In the genomic region with DNA sequence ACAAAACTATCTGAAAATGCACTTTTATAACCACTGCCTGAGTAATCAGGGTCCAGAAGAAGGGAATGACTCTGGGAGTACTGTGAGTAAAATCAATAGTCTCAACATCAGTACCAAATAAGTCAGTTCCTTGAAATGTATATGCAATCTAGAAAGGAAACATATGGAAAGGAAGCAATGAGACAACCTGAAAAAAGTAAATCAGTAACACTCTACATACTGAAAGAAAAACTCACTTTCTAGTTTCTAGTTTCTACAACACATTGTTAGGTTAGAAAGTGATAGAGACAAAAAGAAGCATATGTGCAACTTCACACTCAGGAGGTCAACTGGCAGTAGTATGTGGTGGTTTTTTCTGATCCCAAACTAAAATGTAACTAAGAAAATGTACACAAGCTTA, we compare ENCODE assay signal across 15 cellular contexts.
DNase-seq lines count a peak whose midpoint lies in the region; ATAC-seq and TF ChIP-seq lines count a peak whose summit lies in the region.
"Had no signal": no experiment of that assay in that cellular context is flagged by ENCODE, and none has a peak within 500 bp of the region (broad histone marks: within the 10 kb centered on the region; RNA-seq: fewer than 3 reads in every experiment).

No MANE protein-coding gene starts in this region.

- no peaks in the 10 kb centered on the region for H3K27me3 ChIP-seq in heart left ventricle

- no peak for TF ChIP-seq POLR2A in heart left ventricle (IDR thresholded peaks at IDR 0.05)

- H3K27me3 Mint-ChIP-seq in osteocyte (ENCODE audit: unreplicated experiment), result no peaks in the 10 kb centered on the region
- H3K27me3 Mint-ChIP-seq: naive B cell had no signal

- ATAC-seq in GM19351 (IDR thresholded peaks at IDR 0.05; ENCODE audit: unreplicated experiment) (peak; percentile 86), HG03159 (IDR thresholded peaks at IDR 0.05; ENCODE audit: unreplicated experiment) (peak; percentile 93), heart left ventricle (no peak)

- no peak for DNase-seq in osteocyte (ENCODE audit: extremely low spot score, unreplicated experiment)
- DNase-seq in heart left ventricle, result no peak
- DNase-seq in RKO (ENCODE audit: low spot score), result no peak
- no peak for DNase-seq in 8988T
- no peak for DNase-seq in SKM-1 treated with dmso at 0.1 percent for 144 hours (lab: John Stamatoyannopoulos, UW; ENCODE audit: unreplicated experiment)
- DNase-seq: activated naive CD4-positive, alpha-beta T cell treated with anti-CD3 and anti-CD28 coated beads for 36 hours; caudate nucleus; kidney glomerular epithelial cell; naive B cell; NCI-H1105; NCI-H774; SK-N-SH had no signal

- H3K9me3 ChIP-seq in HEK293 (ENCODE audit: control insufficient read depth, insufficient read depth, low read depth, low read length) (no peaks in the 10 kb centered on the region), heart left ventricle (peaks cover 0 to 8% (median 0%) of the 10 kb centered on the region in 12 donors)
- H3K9me3 ChIP-seq: SK-N-SH had no signal

- H3K4me3 ChIP-seq in HEK293 (ENCODE audit: low read depth, low read length) (no peak overlapping the region), heart left ventricle (no peak overlapping the region)

- peak overlapping the region; percentile 43 for H3K27ac Mint-ChIP-seq in osteocyte (ENCODE audit: unreplicated experiment)
- H3K27ac Mint-ChIP-seq: activated naive CD4-positive, alpha-beta T cell treated with anti-CD3 and anti-CD28 coated beads for 36 hours; naive B cell had no signal

- TF ChIP-seq CTCF in HEK293 (tag by site-specific recombination; IDR thresholded peaks at IDR 0.05) (no peak), osteocyte (IDR thresholded peaks at IDR 0.05) (no peak), heart left ventricle (IDR thresholded peaks at IDR 0.05) (no peak)

- CTCF ChIA-PET in HEK293 (lab: Yijun Ruan, JAX), result no interaction called here

- H3K36me3 ChIP-seq in HEK293 (ENCODE audit: control insufficient read depth in 2 of 2, insufficient read depth in 1 of 2, low read length in 2 of 2) (no peaks in the 10 kb centered on the region), heart left ventricle (no peaks in the 10 kb centered on the region)

- no peaks in the 10 kb centered on the region for H3K9me3 Mint-ChIP-seq in osteocyte (ENCODE audit: unreplicated experiment)

- intact Hi-C loops in heart left ventricle (cut with DNase I), result no loop called here

- H3K4me3 Mint-ChIP-seq in osteocyte (ENCODE audit: unreplicated experiment), result no peak overlapping the region
- H3K4me3 Mint-ChIP-seq: activated naive CD4-positive, alpha-beta T cell treated with anti-CD3 and anti-CD28 coated beads for 36 hours; naive B cell had no signal

- H3K4me1 ChIP-seq in HEK293 (ENCODE audit: control insufficient read depth, insufficient read depth, low read length) (no peaks in the 10 kb centered on the region), heart left ventricle (peaks cover 0 to 16% (median 8%) of the 10 kb centered on the region in 12 donors)

- peaks cover 2% of the 10 kb centered on the region for H3K36me3 Mint-ChIP-seq in osteocyte (ENCODE audit: unreplicated experiment)
- H3K36me3 Mint-ChIP-seq: naive B cell had no signal

- H3K27ac ChIP-seq in HEK293 (ENCODE audit: extremely low read depth, low read depth, low read length) (no peak overlapping the region), heart left ventricle (no peak overlapping the region)

- peaks cover 21% of the 10 kb centered on the region for H3K4me1 Mint-ChIP-seq in osteocyte (ENCODE audit: unreplicated experiment)
- H3K4me1 Mint-ChIP-seq: naive B cell had no signal

- POLR2A ChIA-PET in HEK293 (lab: Yijun Ruan, JAX), result no interaction called here

TF ChIP-seq in HEK293, 187 proteins besides CTCF, POLR2A, EP300 and RAD21:
- no peak for TF ChIP-seq ZNF175 (tag by site-specific recombination; IDR thresholded peaks at IDR 0.05)
- TF ChIP-seq PRDM1 (tag by site-specific recombination; IDR thresholded peaks at IDR 0.05), result 0 out of 2 replicates have a peak, but pooled peaks have one; percentile 27
- TF ChIP-seq ZNF629 (tag by site-specific recombination; IDR thresholded peaks at IDR 0.05), result no peak

Comparison
In these comparisons a context has a peak if more than half of its experiments do, and no peak if none do; other contexts are left out.
1. ATAC-seq: peak in GM19351 (single experiment) and HG03159 (single experiment); none in heart left ventricle (0 of 4).